ENCODE assay signal across 2 cellular contexts in genomic region chr4:148288448-148288847, GRCh38.
TF ChIP-seq lines count a peak whose summit lies in the region.

No MANE protein-coding gene starts in this region.

TF ChIP-seq in SK-N-SH, 30 proteins besides CTCF, POLR2A, EP300 and RAD21:
- TF ChIP-seq RCOR1 (IDR thresholded peaks at IDR 0.05; ENCODE audit: low read length) (no peak), FOXJ3 (CRISPR knock-in tag; IDR thresholded peaks at IDR 0.05) (no peak), POLR2AphosphoS5 (IDR thresholded peaks at IDR 0.05; ENCODE audit: low read depth, low read length) (no peak), SMC3 (IDR thresholded peaks at IDR 0.05; ENCODE audit: low read depth, low read length) (no peak), NRF1 (IDR thresholded peaks at IDR 0.05; ENCODE audit: low read depth, low read length) (no peak)

TF ChIP-seq in SK-N-SH treated with all-trans-retinoic acid at 6 μM for 48 hours, 23 proteins besides CTCF, POLR2A, EP300 and RAD21:
- TF ChIP-seq POU6F1 (CRISPR knock-in tag; IDR thresholded peaks at IDR 0.05; ENCODE audit: borderline replicate concordance, low read depth) (no peak), CSDC2 (CRISPR knock-in tag; IDR thresholded peaks at IDR 0.05) (no peak), ZC3H10 (CRISPR knock-in tag; IDR thresholded peaks at IDR 0.05) (no peak), ISL1 (CRISPR knock-in tag; IDR thresholded peaks at IDR 0.05) (no peak), CSRNP3 (CRISPR knock-in tag; IDR thresholded peaks at IDR 0.05) (no peak), PATZ1 (CRISPR knock-in tag; IDR thresholded peaks at IDR 0.05; ENCODE audit: borderline replicate concordance) (no peak), ZNF70 (CRISPR knock-in tag; IDR thresholded peaks at IDR 0.05) (no peak), TSHZ2 (CRISPR knock-in tag; IDR thresholded peaks at IDR 0.05) (no peak), ZNF8 (CRISPR knock-in tag; IDR thresholded peaks at IDR 0.05) (no peak), TOX (CRISPR knock-in tag; IDR thresholded peaks at IDR 0.05; ENCODE audit: borderline replicate concordance) (no peak), ESRRG (CRISPR knock-in tag; IDR thresholded peaks at IDR 0.05) (no peak), ZNF565 (CRISPR knock-in tag; conservative IDR thresholded peaks at IDR 0.05; ENCODE audit: low read depth) (no peak), GLIS3 (CRISPR knock-in tag; IDR thresholded peaks at IDR 0.05) (no peak), SNAI2 (CRISPR knock-in tag; IDR thresholded peaks at IDR 0.05) (no peak), BACH2 (CRISPR knock-in tag; IDR thresholded peaks at IDR 0.05; ENCODE audit: borderline replicate concordance) (no peak)
TF ChIP-seq in SK-N-SH treated with all-trans-retinoic acid at 6 μM for 48 hours: peak in this region for 0.
